Comparison of ENCODE assay signal across 1 cellular context in the genomic region with DNA sequence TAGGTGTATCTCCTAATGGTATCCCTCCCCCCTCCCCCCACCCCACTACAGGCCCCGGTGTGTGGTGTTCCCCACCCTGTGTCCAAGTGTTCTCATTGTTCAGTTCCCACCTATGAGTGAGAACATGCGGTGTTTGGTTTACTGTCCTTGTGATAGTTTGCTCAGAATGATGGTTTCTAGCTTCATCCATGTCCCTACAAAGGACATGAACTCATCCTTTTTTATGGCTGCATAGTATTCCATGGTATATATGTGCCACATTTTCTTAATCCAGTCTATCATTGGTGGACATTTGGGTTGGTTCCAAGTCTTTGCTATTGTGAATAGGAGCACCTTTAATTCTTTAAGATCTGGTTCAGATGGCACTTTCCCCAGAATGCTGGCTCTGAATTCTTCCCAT. TPM values are rescaled to one million over a fixed set of nuclear protein-coding genes. Genes with fewer than 3 reads are reported as not detected.
"Had no signal": no experiment of that assay in that cellular context is flagged by ENCODE, and none has a peak within 500 bp of the region (broad histone marks: within the 10 kb centered on the region; RNA-seq: fewer than 3 reads in every experiment).

No MANE protein-coding gene starts in this region.

RNA-seq across cellular contexts. Expression of gene PTGFRN, which starts 58.5 kb away (rescaled TPM):
- total RNA-seq: OCI-LY7 had no signal
